9 cellular contexts compared by ENCODE assay signal in the genomic region with DNA sequence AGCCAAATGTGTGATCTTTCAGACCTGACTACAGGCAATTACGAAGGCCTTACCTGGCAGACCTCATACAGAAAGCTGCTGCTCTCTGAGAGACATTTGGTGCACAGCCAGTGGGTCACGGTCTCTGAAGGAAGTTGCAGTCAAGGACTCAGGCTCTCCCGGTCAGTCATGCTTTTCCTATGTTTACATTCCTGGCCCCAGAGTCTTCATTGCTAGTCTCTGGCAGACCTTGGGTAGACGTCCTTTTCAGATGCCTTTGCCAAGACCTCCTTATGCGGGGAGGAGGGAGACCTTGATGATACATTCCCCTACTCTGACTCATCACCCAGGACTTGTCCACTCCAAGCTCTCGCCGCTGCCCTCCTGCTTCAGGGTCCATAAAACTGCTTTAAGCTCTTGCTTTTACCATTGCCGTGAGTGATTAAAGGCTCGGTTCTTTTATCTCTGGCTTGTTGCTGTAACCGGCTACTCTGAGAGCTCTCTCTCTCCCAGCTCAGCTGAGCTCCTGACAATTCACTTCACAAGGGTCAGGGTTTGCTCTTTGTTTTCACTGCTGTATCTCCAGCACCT.
DNase-seq lines count a peak whose midpoint lies in the region; TF ChIP-seq lines count a peak whose summit lies in the region.
"Had no signal": no experiment of that assay in that cellular context is flagged by ENCODE, and none has a peak within 500 bp of the region (broad histone marks: within the 10 kb centered on the region; RNA-seq: fewer than 3 reads in every experiment).

No MANE protein-coding gene starts in this region.

- H3K9me3 ChIP-seq in tibial artery, result no peaks in the 10 kb centered on the region
- H3K9me3 ChIP-seq: ascending aorta had no signal

- POLR2A ChIA-PET in BJ (lab: Charles Lee), result no interaction called here

- TF ChIP-seq CTCF in BJ (IDR thresholded peaks at IDR 0.05; ENCODE audit: insufficient read depth, low read depth, low read length) (no peak), nephron (IDR thresholded peaks at IDR 0.05; ENCODE audit: unreplicated experiment in 3 of 3) (no peak), tibial artery (IDR thresholded peaks at IDR 0.05) (no peak)

- peak overlapping the region in 1 of 3 experiments; percentile 18 for H3K4me3 Mint-ChIP-seq in nephron

- CTCF ChIA-PET in BJ (lab: Yijun Ruan, JAX), result interaction anchor here (0.9 to 1.2 kb wide), 3 partner anchors 11 to 62 kb away, joined by 3 to 4 read pairs (median 3); partner anchors contain the start of gene SLC35F5

- no peaks in the 10 kb centered on the region for H3K36me3 Mint-ChIP-seq in nephron (ENCODE audit: low read depth)

- no peaks in the 10 kb centered on the region for H3K27me3 Mint-ChIP-seq in nephron (ENCODE audit: low read depth)

- in situ Hi-C loops in KBM-7 (cut with MboI; ENCODE audit: low pct_unique_long_range_greater_than_20kb, low sequenced_read_pairs), result no loop called here

- peak; percentile 98 for DNase-seq in BJ (ENCODE audit: low read depth)
- peak; percentile 43 for DNase-seq in NCI-H2196 treated with DMSO at 0.1 percent for 48 hours (lab: John Stamatoyannopoulos, UW; ENCODE audit: unreplicated experiment)
- peak; percentile 24 for DNase-seq in epithelial cell of prostate (ENCODE audit: low read depth, low spot score)
- no peak for DNase-seq in midbrain (lab: John Stamatoyannopoulos, UW)
- no peak for DNase-seq in KBM-7
- no peak for DNase-seq in tibial artery
- no peak for DNase-seq in OCI-M2 (lab: John Stamatoyannopoulos, UW; ENCODE audit: unreplicated experiment)

- H3K27ac ChIP-seq in epithelial cell of prostate, result peak overlapping the region; percentile 52
- H3K27ac ChIP-seq in tibial artery, result no peak overlapping the region

- H3K9me3 Mint-ChIP-seq in nephron, result no peaks in the 10 kb centered on the region

- no peaks in the 10 kb centered on the region for H3K27me3 ChIP-seq in BJ (ENCODE audit: control insufficient read depth, insufficient read depth, low read length)
- no peaks in the 10 kb centered on the region for H3K27me3 ChIP-seq in tibial artery
- H3K27me3 ChIP-seq: ascending aorta had no signal

- no peaks in the 10 kb centered on the region for H3K36me3 ChIP-seq in BJ (ENCODE audit: control insufficient read depth, insufficient read depth, low read length)
- no peaks in the 10 kb centered on the region for H3K36me3 ChIP-seq in tibial artery
- H3K36me3 ChIP-seq: ascending aorta had no signal

- peaks cover 0 to 12% (median 5%) of the 10 kb centered on the region in 4 donors for H3K4me1 ChIP-seq in tibial artery

- H3K4me3 ChIP-seq in BJ (ENCODE audit: low read depth, low read length) (no peak overlapping the region), tibial artery (no peak overlapping the region)

- peaks cover 13% of the 10 kb centered on the region for H3K4me1 Mint-ChIP-seq in nephron

- H3K27ac Mint-ChIP-seq in nephron, result peak overlapping the region; percentile 66 to 91 (median 86)

- intact Hi-C loops in tibial artery (cut with DNase I; ENCODE audit: low total_unique reads), result no loop called here

Comparison
In these comparisons a context has a peak if more than half of its experiments do, and no peak if none do; other contexts are left out.
1. DNase-seq: peak in BJ (single experiment), NCI-H2196 treated with DMSO at 0.1 percent for 48 hours (single experiment) and epithelial cell of prostate (single experiment); none in midbrain (single experiment), KBM-7 (single experiment), tibial artery (0 of 2) and OCI-M2 (single experiment).